Comparison of ENCODE assay signal across 1 cellular context in genomic region chr17:60678118-60678444, GRCh38.
TF ChIP-seq lines count a peak whose summit lies in the region.

No MANE protein-coding gene starts in this region.

TF ChIP-seq in HepG2, 621 proteins besides CTCF, POLR2A, EP300 and RAD21 (continued from another document and continues in another):
- TF ChIP-seq PRPF4 (IDR thresholded peaks at IDR 0.05; ENCODE audit: low read depth, low read length, poor library complexity, severe bottlenecking) (no peak), RORA (CRISPR knock-in tag; IDR thresholded peaks at IDR 0.05) (no peak), RFX3 (CRISPR knock-in tag; IDR thresholded peaks at IDR 0.05) (no peak), ZBTB7A (CRISPR knock-in tag; IDR thresholded peaks at IDR 0.05) (no peak), ZNF768 (CRISPR knock-in tag; IDR thresholded peaks at IDR 0.05) (no peak), GMEB1 (CRISPR knock-in tag; IDR thresholded peaks at IDR 0.05; ENCODE audit: borderline replicate concordance) (no peak), SAFB2 (CRISPR knock-in tag; IDR thresholded peaks at IDR 0.05; ENCODE audit: borderline replicate concordance, low read depth) (no peak), SMAD3 (CRISPR knock-in tag; IDR thresholded peaks at IDR 0.05) (no peak), TFE3 (CRISPR knock-in tag; IDR thresholded peaks at IDR 0.05) (no peak), ZNF530 (CRISPR knock-in tag; IDR thresholded peaks at IDR 0.05; ENCODE audit: low read depth) (no peak), KIAA2018 (CRISPR knock-in tag; IDR thresholded peaks at IDR 0.05; ENCODE audit: borderline replicate concordance) (no peak), SP140L (CRISPR knock-in tag; IDR thresholded peaks at IDR 0.05; ENCODE audit: borderline replicate concordance) (no peak), CHD2 (IDR thresholded peaks at IDR 0.05; ENCODE audit: low read depth, low read length) (no peak), NFYC (CRISPR knock-in tag; IDR thresholded peaks at IDR 0.05) (no peak), ZNF430 (CRISPR knock-in tag; IDR thresholded peaks at IDR 0.05) (no peak), DDIT3 (CRISPR knock-in tag; IDR thresholded peaks at IDR 0.05) (no peak), SOX6 (IDR thresholded peaks at IDR 0.05) (no peak), SOX6 (CRISPR knock-in tag; IDR thresholded peaks at IDR 0.05) (no peak), ZFP82 (CRISPR knock-in tag; IDR thresholded peaks at IDR 0.05; ENCODE audit: borderline replicate concordance) (no peak), ELF4 (CRISPR knock-in tag; IDR thresholded peaks at IDR 0.05; ENCODE audit: borderline replicate concordance) (0 out of 2 replicates have a peak, but pooled peaks have one; percentile 8), ZNF281 (CRISPR knock-in tag; IDR thresholded peaks at IDR 0.05; ENCODE audit: borderline replicate concordance) (no peak), ZKSCAN8 (CRISPR knock-in tag; IDR thresholded peaks at IDR 0.05; ENCODE audit: borderline replicate concordance) (no peak), ZNF558 (CRISPR knock-in tag; IDR thresholded peaks at IDR 0.05; ENCODE audit: borderline replicate concordance) (peak; percentile 13; the same call in 1 of the 2 replicates), ZSCAN29 (CRISPR knock-in tag; conservative IDR thresholded peaks at IDR 0.05) (0 out of 2 replicates have a peak, but pooled peaks have one; percentile 24), MEF2D (CRISPR knock-in tag; IDR thresholded peaks at IDR 0.05) (no peak; the same call in 1 of the 2 replicates), ZNF18 (CRISPR knock-in tag; IDR thresholded peaks at IDR 0.05; ENCODE audit: insufficient replicate concordance) (no peak), ZNF761 (CRISPR knock-in tag; conservative IDR thresholded peaks at IDR 0.05) (no peak), ZNF235 (CRISPR knock-in tag; IDR thresholded peaks at IDR 0.05; ENCODE audit: borderline replicate concordance) (peak; percentile 18; the same call in 1 of the 2 replicates), ATF2 (CRISPR knock-in tag; IDR thresholded peaks at IDR 0.05) (no peak), ZNF570 (CRISPR knock-in tag; IDR thresholded peaks at IDR 0.05; ENCODE audit: borderline replicate concordance) (no peak), TCF12 (IDR thresholded peaks at IDR 0.05) (no peak), TCF12 (CRISPR knock-in tag; IDR thresholded peaks at IDR 0.05) (0 out of 2 replicates have a peak, but pooled peaks have one; percentile 0), MATR3 (CRISPR knock-in tag; IDR thresholded peaks at IDR 0.05) (no peak), ZNF234 (CRISPR knock-in tag; conservative IDR thresholded peaks at IDR 0.05) (no peak), E2F5 (CRISPR knock-in tag; conservative IDR thresholded peaks at IDR 0.05) (no peak), ZNF770 (CRISPR knock-in tag; IDR thresholded peaks at IDR 0.05) (peak; percentile 4; the same call in 1 of the 2 replicates), CCDC6 (CRISPR knock-in tag; IDR thresholded peaks at IDR 0.05) (0 out of 2 replicates have a peak, but pooled peaks have one; percentile 48), ZIK1 (CRISPR knock-in tag; IDR thresholded peaks at IDR 0.05; ENCODE audit: borderline replicate concordance, low read depth) (no peak), ZFP37 (CRISPR knock-in tag; IDR thresholded peaks at IDR 0.05; ENCODE audit: borderline replicate concordance) (no peak), PHF8 (CRISPR knock-in tag; IDR thresholded peaks at IDR 0.05) (no peak)
